ENCODE assay signal across 8 cellular contexts in the genomic region with DNA sequence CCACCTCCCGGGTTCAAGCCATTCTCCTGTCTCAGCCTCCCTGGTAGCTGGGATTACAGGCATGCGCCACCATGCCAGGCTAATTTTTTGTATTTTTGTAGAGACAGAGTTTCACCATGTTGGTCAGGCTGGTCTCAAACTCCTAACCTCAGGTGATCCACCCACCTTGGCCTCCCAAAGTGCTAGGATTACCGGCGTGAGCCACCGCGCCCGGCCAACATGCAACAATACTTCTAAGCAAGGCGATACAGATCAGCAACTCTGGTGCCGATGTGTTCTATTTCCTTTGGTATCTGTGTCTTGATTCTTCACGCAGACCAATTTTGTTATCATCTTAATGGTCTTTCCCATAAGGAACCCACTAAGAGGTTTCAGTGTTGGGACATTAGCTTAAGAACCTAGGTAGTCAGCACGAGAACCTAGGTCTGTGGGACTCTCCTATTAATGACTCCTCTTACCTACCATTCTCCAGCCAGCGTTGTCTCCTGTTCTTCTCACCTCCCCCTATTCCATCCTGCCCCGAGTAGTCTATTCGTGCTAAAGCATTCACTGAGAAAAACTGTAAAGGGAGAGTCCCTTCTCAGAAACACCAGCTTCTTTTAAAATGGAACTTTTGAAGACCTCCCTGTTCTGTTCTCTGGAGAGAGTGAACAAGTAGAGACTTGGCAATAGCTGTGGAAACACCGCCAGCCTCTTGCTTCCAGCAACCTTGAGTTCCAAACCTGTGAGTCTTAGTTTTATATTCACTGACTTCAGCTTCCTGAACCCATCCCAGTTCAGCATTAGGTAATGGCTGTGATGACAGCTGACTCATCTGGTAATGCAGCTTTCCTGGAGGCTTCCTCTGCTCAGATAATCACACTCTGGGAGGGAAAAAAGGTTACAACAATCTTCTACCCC.
DNase-seq lines count a peak whose midpoint lies in the region; ATAC-seq and TF ChIP-seq lines count a peak whose summit lies in the region.

No MANE protein-coding gene starts in this region.

- 0 out of 2 replicates have a peak overlapping the region, but pooled peaks have one; percentile 23 for H3K27ac ChIP-seq in SK-N-MC
- peak overlapping the region in 1 of 12 donors; percentile 46 for H3K27ac ChIP-seq in heart left ventricle
- peak overlapping the region; percentile 48 to 75 (median 58) for H3K27ac ChIP-seq in gastrocnemius medialis

- DNase-seq in ELF-1 (ENCODE audit: low read depth, low spot score) (peak; percentile 78), SK-N-MC (ENCODE audit: low read depth, low spot score) (no peak), heart left ventricle (peak in 1 of 5 donors; percentile 69), gastrocnemius medialis (peak; percentile 54 to 80)

- H3K4me1 ChIP-seq in heart left ventricle (peaks cover 0 to 11% (median 0%) of the 10 kb centered on the region in 12 donors), gastrocnemius medialis (peaks cover 9 to 10% of the 10 kb centered on the region in 2 donors)

- H3K4me3 ChIP-seq in SK-N-MC (no peak overlapping the region), heart left ventricle (no peak overlapping the region), gastrocnemius medialis (no peak overlapping the region)

- H3K36me3 ChIP-seq in SK-N-MC (ENCODE audit: insufficient read depth, low read length) = no peaks in the 10 kb centered on the region
- H3K36me3 ChIP-seq in heart left ventricle = peaks cover 0 to 3% (median 0%) of the 10 kb centered on the region in 9 donors
- H3K36me3 ChIP-seq in gastrocnemius medialis = no peaks in the 10 kb centered on the region

- H3K27me3 ChIP-seq in heart left ventricle = no peaks in the 10 kb centered on the region
- no peaks in the 10 kb centered on the region for H3K27me3 ChIP-seq in gastrocnemius medialis

- in situ Hi-C loops in gastrocnemius medialis (cut with MboI; ENCODE audit: low sequenced_read_pairs in 4 of 4) = no loop called here

- H3K9me3 ChIP-seq in SK-N-MC (ENCODE audit: low read depth, low read length) (no peaks in the 10 kb centered on the region), heart left ventricle (no peaks in the 10 kb centered on the region), gastrocnemius medialis (no peaks in the 10 kb centered on the region)

- intact Hi-C loops in heart left ventricle (cut with DNase I) = no loop called here
- intact Hi-C loops in gastrocnemius medialis (cut with DNase I; ENCODE audit: low total_unique reads) = no loop called here

- TF ChIP-seq POLR2A in heart left ventricle (IDR thresholded peaks at IDR 0.05) (no peak), gastrocnemius medialis (IDR thresholded peaks at IDR 0.05) (no peak)

- 84 to 90% (median 84%) methylated on average over 15 of the region's 15 CpGs for WGBS in heart left ventricle, 4 donors

- TF ChIP-seq CTCF in heart left ventricle (IDR thresholded peaks at IDR 0.05) (no peak), gastrocnemius medialis (IDR thresholded peaks at IDR 0.05 in 4 of 5, conservative IDR thresholded peaks at IDR 0.05 in 1 of 5) (no peak)

- peak in 3 of 4 donors; percentile 64 to 94 (median 83) for ATAC-seq in heart left ventricle
- ATAC-seq in gastrocnemius medialis = peak; percentile 99 to 100
- ATAC-seq in HG02763 (IDR thresholded peaks at IDR 0.05; ENCODE audit: unreplicated experiment) = no peak
- no peak for ATAC-seq in HG03196 (IDR thresholded peaks at IDR 0.05; ENCODE audit: unreplicated experiment)
- no peak for ATAC-seq in GM21447 (IDR thresholded peaks at IDR 0.05; ENCODE audit: unreplicated experiment)
- ATAC-seq in GM18511 (IDR thresholded peaks at IDR 0.05; ENCODE audit: unreplicated experiment) = no peak

- H3K9ac ChIP-seq in SK-N-MC (ENCODE audit: insufficient read length) = no peak overlapping the region

Comparison
In these comparisons a context has a peak if more than half of its experiments do, and no peak if none do; other contexts are left out.
1. ATAC-seq: peak in heart left ventricle (3 of 4) and gastrocnemius medialis (2 of 2); none in HG02763 (single experiment), HG03196 (single experiment), GM21447 (single experiment) and GM18511 (single experiment).